Comparison of ENCODE assay signal across 15 cellular contexts in genomic region chr17:52157603-52158449, GRCh38. TPM values are rescaled to one million over a fixed set of nuclear protein-coding genes. Genes with fewer than 3 reads are reported as not detected.
A peak's percentile ranks its signal among the peaks of the same experiment; 100 is the strongest.
DNase-seq lines count a peak whose midpoint lies in the region; ATAC-seq and TF ChIP-seq lines count a peak whose summit lies in the region.
"Had no signal": no experiment of that assay in that cellular context is flagged by ENCODE, and none has a peak within 500 bp of the region (broad histone marks: within the 10 kb centered on the region; RNA-seq: fewer than 3 reads in every experiment).

No MANE protein-coding gene starts in this region.

- H3K4me3 ChIP-seq in RWPE2 (ENCODE audit: severe bottlenecking) = peak overlapping the region; percentile 12
- H3K4me3 ChIP-seq in prostate gland = peak overlapping the region; percentile 6 to 9

- H3K27me3 ChIP-seq in RWPE2 (ENCODE audit: insufficient read depth, poor library complexity, severe bottlenecking) (peaks cover 50% of the 10 kb centered on the region), prostate gland (replicated peaks; ENCODE audit: insufficient read depth) (peaks cover 25% of the 10 kb centered on the region)

- no peak for TF ChIP-seq POLR2A in prostate gland (IDR thresholded peaks at IDR 0.05)

- no peaks in the 10 kb centered on the region for H3K4me1 ChIP-seq in RWPE2 (ENCODE audit: insufficient read depth, poor library complexity, severe bottlenecking)
- H3K4me1 ChIP-seq in prostate gland (replicated peaks) = no peaks in the 10 kb centered on the region

- H3K27ac ChIP-seq in RWPE2 (ENCODE audit: poor library complexity, severe bottlenecking) (no peak overlapping the region), prostate gland (no peak overlapping the region)

- intact Hi-C loops in prostate gland (cut with DNase I) = no loop called here

- peaks cover 16% of the 10 kb centered on the region for H3K27me3 Mint-ChIP-seq in glutamatergic neuron (ENCODE audit: unreplicated experiment)

- DNase-seq in NCI-H748 (lab: John Stamatoyannopoulos, UW; ENCODE audit: unreplicated experiment) (peak; percentile 50), NCI-H748 treated with DMSO at 0.1 percent for 48 hours (lab: John Stamatoyannopoulos, UW) (no peak), RWPE2 (ENCODE audit: low spot score) (peak; percentile 46), glutamatergic neuron (peak; percentile 45), prostate gland (ENCODE audit: low spot score) (no peak), cerebellum (ENCODE audit: low spot score) (no peak), germinal center (ENCODE audit: low spot score) (no peak), inferior parietal cortex (ENCODE audit: extremely low spot score) (no peak)
- DNase-seq: dermis blood vessel endothelial cell; GF-D8; GOT3; hippocampal formation; naive B cell; stimulated activated CD4-positive, alpha-beta T cell treated with anti-CD3 and anti-CD28 coated beads, Interleukin-2, amount 100 ng/mL, for 48 hours; T1000 had no signal

- peak overlapping the region; percentile 84 for H3K4me3 Mint-ChIP-seq in glutamatergic neuron (ENCODE audit: unreplicated experiment)

- peak overlapping the region; percentile 59 for H3K27ac Mint-ChIP-seq in glutamatergic neuron (ENCODE audit: unreplicated experiment)
- H3K27ac Mint-ChIP-seq: naive B cell had no signal

- ATAC-seq in RWPE2 (ENCODE audit: low read depth) = peak; percentile 29; the same call in 1 of the 3 replicates

- peaks cover 2% of the 10 kb centered on the region for H3K9me3 Mint-ChIP-seq in glutamatergic neuron (ENCODE audit: unreplicated experiment)

- H3K9me3 ChIP-seq in RWPE2 (ENCODE audit: severe bottlenecking) = no peaks in the 10 kb centered on the region
- H3K9me3 ChIP-seq in prostate gland = no peaks in the 10 kb centered on the region

- TF ChIP-seq CTCF in RWPE2 (IDR thresholded peaks at IDR 0.05; ENCODE audit: poor library complexity, severe bottlenecking) = no peak
- no peak for TF ChIP-seq CTCF in glutamatergic neuron (IDR thresholded peaks at IDR 0.05; ENCODE audit: partially characterized antibody, unreplicated experiment)
- no peak for TF ChIP-seq CTCF in prostate gland (IDR thresholded peaks at IDR 0.05)

- H3K4me1 Mint-ChIP-seq in glutamatergic neuron (ENCODE audit: low read depth, unreplicated experiment) = peaks cover 12% of the 10 kb centered on the region
- H3K4me1 Mint-ChIP-seq: naive B cell had no signal

- 2% methylated on average over 68 of the region's 68 CpGs for WGBS in prostate gland

- no peaks in the 10 kb centered on the region for H3K36me3 Mint-ChIP-seq in glutamatergic neuron (ENCODE audit: unreplicated experiment)

- no peaks in the 10 kb centered on the region for H3K36me3 ChIP-seq in RWPE2 (ENCODE audit: low read depth)
- H3K36me3 ChIP-seq in prostate gland = no peaks in the 10 kb centered on the region

RNA-seq across cellular contexts. Expression of gene CA10, which starts 0.7 kb away (rescaled TPM):
- total RNA-seq in glutamatergic neuron (ENCODE audit: unreplicated experiment) = 1.3 TPM
- total RNA-seq in prostate gland = under 1 TPM in 1 of 2 donors, not detected in 1; 0.91 TPM
- total RNA-seq in cerebellum = 23.4 TPM
- total RNA-seq: dermis blood vessel endothelial cell had no signal

Comparison
In these comparisons a context has a peak if more than half of its experiments do, and no peak if none do; other contexts are left out.
1. DNase-seq: peak in NCI-H748 (single experiment), RWPE2 (single experiment) and glutamatergic neuron (single experiment); none in NCI-H748 treated with DMSO at 0.1 percent for 48 hours (single experiment), prostate gland (single experiment), cerebellum (single experiment), germinal center (single experiment) and inferior parietal cortex (single experiment).
2. RNA of gene CA10, which starts 0.7 kb away (total RNA-seq): 23.4 TPM in cerebellum (single experiment); 1.3 TPM in glutamatergic neuron (single experiment) and 0.91 TPM in prostate gland; every median in the first group is over 10 times any median in the second.